Comparison of ENCODE assay signal across 1 cellular context in the genomic region with DNA sequence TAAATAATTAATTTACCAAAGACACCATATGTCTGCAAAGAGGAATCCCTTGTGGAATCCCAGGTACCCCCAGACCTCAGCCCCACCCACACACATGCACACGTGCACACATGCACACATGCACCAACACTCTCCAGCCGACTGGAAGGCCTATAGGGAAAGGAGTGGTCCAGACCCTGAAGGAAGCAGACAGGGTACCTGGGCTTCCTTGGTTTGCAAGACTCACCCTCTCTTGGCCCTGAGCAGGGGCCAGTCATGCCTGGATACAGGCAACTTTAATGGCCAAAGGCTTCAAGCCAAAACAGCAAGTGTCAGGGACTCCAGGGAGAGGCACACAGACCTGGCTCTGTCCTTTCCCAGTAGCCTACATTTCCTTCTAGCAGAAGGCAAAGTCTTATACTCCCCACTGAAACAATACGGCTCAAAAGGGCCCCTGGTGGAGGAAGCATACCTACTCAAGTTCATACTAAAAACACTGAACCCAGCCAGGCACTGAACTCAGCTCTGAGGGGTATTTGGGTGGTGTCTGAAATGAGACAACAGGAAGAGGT.
TF ChIP-seq lines count a peak whose summit lies in the region.

No MANE protein-coding gene starts in this region.

TF ChIP-seq in GM23338, 12 proteins besides CTCF, POLR2A, EP300 and RAD21 (continued from another document):
- no peak for TF ChIP-seq ZNF462 (CRISPR knock-in tag; IDR thresholded peaks at IDR 0.05)
- TF ChIP-seq, protein P1, sequence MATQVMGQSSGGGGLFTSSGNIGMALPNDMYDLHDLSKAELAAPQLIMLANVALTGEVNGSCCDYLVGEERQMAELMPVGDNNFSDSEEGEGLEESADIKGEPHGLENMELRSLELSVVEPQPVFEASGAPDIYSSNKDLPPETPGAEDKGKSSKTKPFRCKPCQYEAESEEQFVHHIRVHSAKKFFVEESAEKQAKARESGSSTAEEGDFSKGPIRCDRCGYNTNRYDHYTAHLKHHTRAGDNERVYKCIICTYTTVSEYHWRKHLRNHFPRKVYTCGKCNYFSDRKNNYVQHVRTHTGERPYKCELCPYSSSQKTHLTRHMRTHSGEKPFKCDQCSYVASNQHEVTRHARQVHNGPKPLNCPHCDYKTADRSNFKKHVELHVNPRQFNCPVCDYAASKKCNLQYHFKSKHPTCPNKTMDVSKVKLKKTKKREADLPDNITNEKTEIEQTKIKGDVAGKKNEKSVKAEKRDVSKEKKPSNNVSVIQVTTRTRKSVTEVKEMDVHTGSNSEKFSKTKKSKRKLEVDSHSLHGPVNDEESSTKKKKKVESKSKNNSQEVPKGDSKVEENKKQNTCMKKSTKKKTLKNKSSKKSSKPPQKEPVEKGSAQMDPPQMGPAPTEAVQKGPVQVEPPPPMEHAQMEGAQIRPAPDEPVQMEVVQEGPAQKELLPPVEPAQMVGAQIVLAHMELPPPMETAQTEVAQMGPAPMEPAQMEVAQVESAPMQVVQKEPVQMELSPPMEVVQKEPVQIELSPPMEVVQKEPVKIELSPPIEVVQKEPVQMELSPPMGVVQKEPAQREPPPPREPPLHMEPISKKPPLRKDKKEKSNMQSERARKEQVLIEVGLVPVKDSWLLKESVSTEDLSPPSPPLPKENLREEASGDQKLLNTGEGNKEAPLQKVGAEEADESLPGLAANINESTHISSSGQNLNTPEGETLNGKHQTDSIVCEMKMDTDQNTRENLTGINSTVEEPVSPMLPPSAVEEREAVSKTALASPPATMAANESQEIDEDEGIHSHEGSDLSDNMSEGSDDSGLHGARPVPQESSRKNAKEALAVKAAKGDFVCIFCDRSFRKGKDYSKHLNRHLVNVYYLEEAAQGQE (IDR thresholded peaks at IDR 0.05; ENCODE audit: unreplicated experiment): no peak
- TF ChIP-seq STAT1 (IDR thresholded peaks at IDR 0.05; ENCODE audit: unreplicated experiment): no peak
- TF ChIP-seq EZH2 (IDR thresholded peaks at IDR 0.05; ENCODE audit: low read depth, unreplicated experiment): no peak
